In the genomic region with DNA sequence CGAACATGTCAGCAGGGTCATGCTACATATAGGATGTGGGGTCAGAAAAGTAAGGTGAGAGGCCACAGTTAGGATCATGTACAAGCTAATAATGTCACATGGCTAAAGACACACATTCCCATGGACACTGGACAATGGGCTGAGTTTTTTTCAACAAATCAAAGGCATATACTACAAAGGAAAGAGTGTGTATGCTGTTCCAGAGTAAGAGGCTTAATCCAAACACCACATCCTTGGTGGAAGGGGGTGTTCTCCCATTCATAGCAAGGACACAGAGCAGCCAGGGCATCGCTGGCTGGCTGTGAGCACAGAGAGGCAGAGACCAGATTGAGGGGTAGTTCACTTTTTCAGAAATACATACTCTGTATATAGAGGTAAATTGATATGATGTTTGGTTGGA, we compare ENCODE assay signal across 24 cellular contexts.
DNase-seq lines count a peak whose midpoint lies in the region; ATAC-seq, FAIRE-seq and TF ChIP-seq lines count a peak whose summit lies in the region.
"Had no signal": no experiment of that assay in that cellular context is flagged by ENCODE, and none has a peak within 500 bp of the region (broad histone marks: within the 10 kb centered on the region; RNA-seq: fewer than 3 reads in every experiment).

No MANE protein-coding gene starts in this region.

- TF ChIP-seq EP300 in esophagus muscularis mucosa (IDR thresholded peaks at IDR 0.05): no peak

- H3K4me3 Mint-ChIP-seq in neural crest cell: peak overlapping the region; percentile 29
- H3K4me3 Mint-ChIP-seq in stimulated activated naive B cell treated with anti-CD40 and anti-IgM and Interleukin-4, amounts not matched to agents 10 μg/mL and 1 μg/mL and 100 μg/mL, for 72 hours: no peak overlapping the region
- H3K4me3 Mint-ChIP-seq: CD14-positive monocyte; CD4-positive, alpha-beta memory T cell; CD4-positive, CD25-positive, alpha-beta regulatory T cell; CD8-positive, alpha-beta memory T cell had no signal

- no peaks in the 10 kb centered on the region for H3K27me3 ChIP-seq in esophagus muscularis mucosa
- H3K27me3 ChIP-seq: BE2C, BLaER1 had no signal

- no peak overlapping the region for H3K4me3 ChIP-seq in esophagus muscularis mucosa
- H3K4me3 ChIP-seq: A549, BLaER1, GM12878 had no signal

- no peaks in the 10 kb centered on the region for H3K9me3 ChIP-seq in esophagus muscularis mucosa
- H3K9me3 ChIP-seq: A549, BE2C, BLaER1, Caco-2 had no signal

- no peaks in the 10 kb centered on the region for H3K27me3 Mint-ChIP-seq in neural crest cell (ENCODE audit: low read depth)
- H3K27me3 Mint-ChIP-seq in stimulated activated naive B cell treated with anti-CD40 and anti-IgM and Interleukin-4, amounts not matched to agents 10 μg/mL and 1 μg/mL and 100 μg/mL, for 72 hours: no peaks in the 10 kb centered on the region

- no peak for TF ChIP-seq POLR2A in esophagus muscularis mucosa (IDR thresholded peaks at IDR 0.05; ENCODE audit: low read depth)

- 88% methylated on average over 2 of the region's 2 CpGs for WGBS in esophagus muscularis mucosa

- H3K9me3 Mint-ChIP-seq in neural crest cell: no peaks in the 10 kb centered on the region
- H3K9me3 Mint-ChIP-seq in stimulated activated naive B cell treated with anti-CD40 and anti-IgM and Interleukin-4, amounts not matched to agents 10 μg/mL and 1 μg/mL and 100 μg/mL, for 72 hours: peaks cover 0 to 1% of the 10 kb centered on the region in 2 donors
- H3K9me3 Mint-ChIP-seq: CD4-positive, alpha-beta memory T cell had no signal

- H3K4me1 Mint-ChIP-seq in neural crest cell: peaks cover 78% of the 10 kb centered on the region
- peaks cover 19 to 20% of the 10 kb centered on the region in 2 donors for H3K4me1 Mint-ChIP-seq in stimulated activated naive B cell treated with anti-CD40 and anti-IgM and Interleukin-4, amounts not matched to agents 10 μg/mL and 1 μg/mL and 100 μg/mL, for 72 hours
- H3K4me1 Mint-ChIP-seq: CD4-positive, alpha-beta memory T cell; CD4-positive, CD25-positive, alpha-beta regulatory T cell; CD8-positive, alpha-beta memory T cell had no signal

- no peak for ATAC-seq in stimulated activated naive B cell treated with anti-CD40 and anti-IgM and Interleukin-4, amounts not matched to agents 10 μg/mL and 1 μg/mL and 100 μg/mL, for 72 hours (replicated peaks)
- ATAC-seq: A549, GM12878 had no signal

- intact Hi-C loops in esophagus muscularis mucosa (cut with DNase I): no loop called here

- H3K36me3 Mint-ChIP-seq in neural crest cell (ENCODE audit: low read depth): no peaks in the 10 kb centered on the region
- H3K36me3 Mint-ChIP-seq in stimulated activated naive B cell treated with anti-CD40 and anti-IgM and Interleukin-4, amounts not matched to agents 10 μg/mL and 1 μg/mL and 100 μg/mL, for 72 hours: no peaks in the 10 kb centered on the region
- H3K36me3 Mint-ChIP-seq: CD4-positive, alpha-beta memory T cell; CD4-positive, CD25-positive, alpha-beta regulatory T cell; CD8-positive, alpha-beta memory T cell had no signal

- TF ChIP-seq CTCF in esophagus muscularis mucosa (IDR thresholded peaks at IDR 0.05) (no peak), neural crest cell (conservative IDR thresholded peaks at IDR 0.05) (no peak)

- FAIRE-seq in RCC 7860 (lab: Jason Lieb, UNC): no peak
- FAIRE-seq: A549, D721Med, GM12878, GM12892, GM18507 had no signal

- H3K27ac Mint-ChIP-seq in neural crest cell (ENCODE audit: unreplicated experiment): peak overlapping the region; percentile 12
- peak overlapping the region; percentile 60 for H3K27ac Mint-ChIP-seq in stimulated activated naive B cell treated with anti-CD40 and anti-IgM and Interleukin-4, amounts not matched to agents 10 μg/mL and 1 μg/mL and 100 μg/mL, for 72 hours
- H3K27ac Mint-ChIP-seq: CD14-positive monocyte; CD4-positive, alpha-beta memory T cell; CD8-positive, alpha-beta memory T cell had no signal

- H3K36me3 ChIP-seq in esophagus muscularis mucosa: no peaks in the 10 kb centered on the region
- H3K36me3 ChIP-seq: BE2C had no signal

- in situ Hi-C loops in G401 (cut with HindIII; ENCODE audit: low sequenced_read_pairs): no loop called here

- H3K4me1 ChIP-seq in esophagus muscularis mucosa: peaks cover 11 to 30% (median 26%) of the 10 kb centered on the region in 4 donors

- H3K27ac ChIP-seq in esophagus muscularis mucosa (replicated peaks in 1 of 4): no peak overlapping the region
- H3K27ac ChIP-seq: 22Rv1, A549, BLaER1 had no signal

- DNase-seq in COLO829 (ENCODE audit: low spot score): peak; percentile 53
- peak; percentile 45 for DNase-seq in esophagus muscularis mucosa (ENCODE audit: extremely low spot score)
- no peak for DNase-seq in neural crest cell (ENCODE audit: low read depth, low spot score)
- no peak for DNase-seq in stimulated activated naive B cell treated with anti-CD40 and anti-IgM and Interleukin-4, amounts not matched to agents 10 μg/mL and 1 μg/mL and 100 μg/mL, for 72 hours
- no peak for DNase-seq in RCC 7860 (ENCODE audit: low spot score)
- DNase-seq in G401 (ENCODE audit: low spot score): no peak
- DNase-seq in NCI-H774 (lab: John Stamatoyannopoulos, UW): no peak
- DNase-seq: BE2C; C1 segment of cervical spinal cord; Caco-2; Calu3; CD4-positive, alpha-beta memory T cell; CD4-positive, CD25-positive, alpha-beta regulatory T cell; CD8-positive, alpha-beta memory T cell; DMS79 treated with DMSO at 0.1 percent for 48 hours; GDM1 had no signal

Comparison
In these comparisons a context has a peak if more than half of its experiments do, and no peak if none do; other contexts are left out.
1. DNase-seq: peak in COLO829 (single experiment) and esophagus muscularis mucosa (single experiment); none in neural crest cell (single experiment), stimulated activated naive B cell treated with anti-CD40 and anti-IgM and Interleukin-4, amounts not matched to agents 10 μg/mL and 1 μg/mL and 100 μg/mL, for 72 hours (single experiment), RCC 7860 (single experiment), G401 (single experiment) and NCI-H774 (single experiment).